Comparison of ENCODE assay signal across 8 cellular contexts in the genomic region with DNA sequence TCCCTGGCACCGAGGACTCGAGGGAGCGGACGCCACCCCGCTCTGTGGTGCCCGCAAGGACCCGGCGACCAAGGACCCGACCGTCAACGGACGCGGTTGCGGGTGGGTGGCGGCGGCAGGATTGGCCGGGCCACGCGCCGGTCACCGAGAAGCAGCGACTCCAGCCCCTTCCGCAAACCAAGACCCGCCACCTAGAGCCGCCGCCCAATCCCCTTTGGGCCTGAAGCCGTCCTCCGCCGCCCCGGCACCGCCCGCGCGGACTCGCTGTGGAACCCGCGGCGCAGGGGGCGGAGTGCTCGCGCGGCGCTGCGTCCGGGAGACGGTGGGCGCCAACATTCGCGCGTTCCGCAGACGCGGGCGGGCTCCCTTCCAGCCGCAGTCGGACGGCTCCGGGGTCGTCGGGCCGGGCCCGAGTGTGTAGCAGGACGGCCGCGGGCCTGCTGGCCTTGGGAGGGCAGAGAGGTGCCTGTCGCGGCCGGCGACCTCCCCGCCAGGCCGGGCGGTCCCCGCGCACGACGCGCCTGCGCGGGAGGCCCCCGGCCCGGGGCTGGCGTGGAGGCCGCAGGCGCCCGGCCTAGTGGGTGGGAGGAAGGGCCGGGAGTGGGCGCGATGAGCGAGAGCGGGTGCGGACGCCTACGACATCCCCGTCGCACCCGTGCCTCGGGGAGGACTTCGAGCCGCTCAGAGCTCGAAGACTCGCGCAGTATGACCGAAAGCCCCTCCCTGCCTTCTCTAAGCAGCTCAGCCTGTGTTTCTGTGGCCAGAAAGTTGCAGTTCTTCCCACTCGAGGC. TPM values are rescaled to one million over a fixed set of nuclear protein-coding genes. Genes with fewer than 3 reads are reported as not detected.
DNase-seq lines count a peak whose midpoint lies in the region; ATAC-seq, FAIRE-seq and TF ChIP-seq lines count a peak whose summit lies in the region.

A gene (plus strand): TSS at position 258 of the 791 bp plus-strand sequence. CDS start 893 bp downstream, outside the sequence.
A gene with protein sequence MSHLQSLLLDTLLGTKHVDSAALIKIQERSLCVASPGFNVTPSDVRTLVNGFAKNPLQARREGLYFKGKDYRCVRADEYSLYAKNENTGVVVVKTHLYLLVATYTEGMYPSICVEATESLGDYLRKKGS (minus strand): TSS at position 123 of the 791 bp plus-strand sequence. CDS start 799 bp downstream, outside the sequence.

- H3K27ac ChIP-seq in right atrium auricular region = peak within 1 kb of the TSS; percentile 92 to 96
- peak within 1 kb of the TSS; percentile 79 to 87 for H3K27ac ChIP-seq in aorta (ENCODE audit: low read depth in 1 of 2, low read length in 2 of 2)

- H3K27me3 ChIP-seq in right atrium auricular region (no peaks in the 10 kb centered on the region), aorta (ENCODE audit: control insufficient read depth in 1 of 2, insufficient read depth in 2 of 2, low read length in 1 of 2) (no peaks in the 10 kb centered on the region)

- H3K4me1 ChIP-seq in right atrium auricular region = peaks cover 0 to 30% of the 10 kb centered on the region in 2 donors
- no peaks in the 10 kb centered on the region for H3K4me1 ChIP-seq in aorta (ENCODE audit: control insufficient read depth in 1 of 2, insufficient read depth in 2 of 2, low read length in 2 of 2)

- H3K9me3 ChIP-seq in right atrium auricular region = no peaks in the 10 kb centered on the region
- H3K9me3 ChIP-seq in aorta (ENCODE audit: control insufficient read depth, low read length) = no peaks in the 10 kb centered on the region

- TF ChIP-seq POLR2A in GM12891 (IDR thresholded peaks at IDR 0.05; ENCODE audit: low read depth, low read length) = peak; percentile 41; the same call in 1 of the 2 replicates

- H3K4me3 ChIP-seq in right atrium auricular region (peak within 1 kb of the TSS; percentile 65 to 77), aorta (ENCODE audit: low read length in 2 of 2) (peak within 1 kb of the TSS; percentile 59 to 64)

- H3K36me3 ChIP-seq in right atrium auricular region (no peaks in the 10 kb centered on the region), aorta (ENCODE audit: control insufficient read depth in 1 of 2, insufficient read depth in 2 of 2, low read length in 1 of 2) (no peaks in the 10 kb centered on the region)

- intact Hi-C loops in aorta (cut with DNase I) = no loop called here

- WGBS in aorta, 2 donors = 0% methylated on average over 85 to 104 of the region's 104 CpGs

- peak; percentile 87 for FAIRE-seq in GM12891 (lab: Jason Lieb, UNC)

- ATAC-seq in HG02623 (IDR thresholded peaks at IDR 0.05; ENCODE audit: unreplicated experiment) = peak; percentile 85
- ATAC-seq in aorta (ENCODE audit: low FRiP score) = peak; percentile 97

- DNase-seq in GM12891 (ENCODE audit: insufficient read length, low spot score) = peak; percentile 82
- DNase-seq in NCI-H1092 treated with DMSO at 0.1 percent for 48 hours (lab: John Stamatoyannopoulos, UW) = peak; percentile 75
- peak; percentile 81 for DNase-seq in SW480 (ENCODE audit: low spot score)
- DNase-seq in amniotic stem cell (lab: John Stamatoyannopoulos, UW) = peak; percentile 58
- peak; percentile 88 for DNase-seq in right atrium auricular region (ENCODE audit: low spot score)
- DNase-seq in pulmonary artery endothelial cell (ENCODE audit: low read depth, low spot score) = peak; percentile 24
- peak; percentile 94 to 96 for DNase-seq in aorta

- TF ChIP-seq CTCF in right atrium auricular region (IDR thresholded peaks at IDR 0.05) = no peak

TF ChIP-seq in GM12891, 5 proteins besides CTCF, POLR2A, EP300 and RAD21:
- peak; percentile 49 for TF ChIP-seq POLR2AphosphoS5 (IDR thresholded peaks at IDR 0.05; ENCODE audit: low read depth, low read length)
- no peak; the same call in 1 of the 2 replicates for TF ChIP-seq TAF1 (IDR thresholded peaks at IDR 0.05; ENCODE audit: low read depth, low read length)
- peak; percentile 23; the same call in 1 of the 2 replicates for TF ChIP-seq SPI1 (IDR thresholded peaks at IDR 0.05; ENCODE audit: low read depth, low read length)
- TF ChIP-seq PAX5 (IDR thresholded peaks at IDR 0.05; ENCODE audit: insufficient read depth, low read length, severe bottlenecking) = peak; percentile 4
- no peak for TF ChIP-seq POU2F2 (IDR thresholded peaks at IDR 0.05; ENCODE audit: low read depth, low read length)

RNA-seq across cellular contexts. Expression of the first gene that starts in this region (rescaled TPM):
- polyA plus RNA-seq in GM12891 (2012; ENCODE audit: low read depth, missing spikeins) = 11.7 TPM
- total RNA-seq in right atrium auricular region = 10 to 100 TPM; 15.6 to 31.1 TPM
- total RNA-seq in pulmonary artery endothelial cell = 4.1 and 5.8 TPM in 2 replicates
- 10 to 100 TPM; 36.7 to 47.8 TPM for total RNA-seq in aorta
- 10 to 100 TPM; 30.0 to 31.1 TPM for polyA plus RNA-seq in aorta

RNA-seq across cellular contexts. Expression of the second gene that starts in this region (rescaled TPM):
- polyA plus RNA-seq in GM12891 (2012; ENCODE audit: low read depth, missing spikeins) = 0.87 TPM
- total RNA-seq in right atrium auricular region (under 1 TPM in 1 of 2 donors, not detected in 1; 0.39 TPM), pulmonary artery endothelial cell (0.14 and 0.59 TPM in 2 replicates), aorta (under 1 TPM in 1 of 2 donors, not detected in 1; 0.93 TPM)
- polyA plus RNA-seq in aorta = under 1 TPM; 0.26 to 0.63 TPM

Comparison
In these comparisons a context has a peak if more than half of its experiments do, and no peak if none do; other contexts are left out.
1. Peak in every context shown above with its lines: DNase-seq, ATAC-seq, H3K4me3 ChIP-seq and H3K27ac ChIP-seq.
2. DNase-seq: peak in every context shown above with its lines; median percentile 95 in aorta; 88 in right atrium auricular region; 82 in GM12891; 81 in SW480; 75 in NCI-H1092 treated with DMSO at 0.1 percent for 48 hours; 58 in amniotic stem cell; 24 in pulmonary artery endothelial cell.